Comparison of ENCODE assay signal across 1 cellular context in the genomic region with DNA sequence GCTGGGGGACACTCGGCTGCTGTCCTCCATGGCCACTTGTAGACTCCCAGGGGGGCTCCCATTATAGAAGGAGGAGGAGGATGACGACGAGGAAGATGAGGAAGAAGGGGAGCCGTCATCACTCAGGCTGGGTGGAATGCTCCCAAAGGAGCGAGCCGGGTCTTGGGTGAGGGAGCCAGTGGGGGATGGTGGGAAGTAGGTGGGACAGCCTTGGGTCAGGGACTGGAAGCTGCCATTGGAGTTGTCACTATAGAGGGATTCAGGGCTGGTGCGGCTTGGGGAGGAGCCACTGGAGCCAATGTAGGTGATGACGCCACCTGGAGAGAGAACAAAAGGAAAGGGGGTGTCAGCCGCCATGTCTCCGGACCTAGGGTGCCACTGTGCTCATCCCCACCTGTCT.
TF ChIP-seq lines count a peak whose summit lies in the region.

No MANE protein-coding gene starts in this region.

TF ChIP-seq in K562, 482 proteins besides CTCF, POLR2A, EP300 and RAD21:
- TF ChIP-seq XRCC3 (IDR thresholded peaks at IDR 0.05) (no peak), CC2D1A (IDR thresholded peaks at IDR 0.05) (no peak), CBX3 (IDR thresholded peaks at IDR 0.05; ENCODE audit: borderline replicate concordance in 1 of 2, low read length in 2 of 2) (no peak), JUN (IDR thresholded peaks at IDR 0.05; ENCODE audit: borderline replicate concordance, low read depth, low read length) (no peak), JUN (CRISPR knock-in tag; IDR thresholded peaks at IDR 0.05; ENCODE audit: borderline replicate concordance) (no peak), FOXA3 (CRISPR knock-in tag; conservative IDR thresholded peaks at IDR 0.05 in 1 of 2, IDR thresholded peaks at IDR 0.05 in 1 of 2) (no peak), SMAD4 (CRISPR knock-in tag; conservative IDR thresholded peaks at IDR 0.05) (no peak), PHF21A (IDR thresholded peaks at IDR 0.05; ENCODE audit: borderline replicate concordance, low read depth) (no peak), NBN (IDR thresholded peaks at IDR 0.05; ENCODE audit: low read depth) (no peak), RNF2 (IDR thresholded peaks at IDR 0.05) (no peak), TAF1 (IDR thresholded peaks at IDR 0.05; ENCODE audit: control insufficient read depth, extremely low read depth, insufficient read depth, low read length, severe bottlenecking) (no peak), NR2C2 (CRISPR knock-in tag; IDR thresholded peaks at IDR 0.05) (no peak), NR2C2 (tag; IDR thresholded peaks at IDR 0.05) (no peak)
- TF ChIP-seq, protein P1, sequence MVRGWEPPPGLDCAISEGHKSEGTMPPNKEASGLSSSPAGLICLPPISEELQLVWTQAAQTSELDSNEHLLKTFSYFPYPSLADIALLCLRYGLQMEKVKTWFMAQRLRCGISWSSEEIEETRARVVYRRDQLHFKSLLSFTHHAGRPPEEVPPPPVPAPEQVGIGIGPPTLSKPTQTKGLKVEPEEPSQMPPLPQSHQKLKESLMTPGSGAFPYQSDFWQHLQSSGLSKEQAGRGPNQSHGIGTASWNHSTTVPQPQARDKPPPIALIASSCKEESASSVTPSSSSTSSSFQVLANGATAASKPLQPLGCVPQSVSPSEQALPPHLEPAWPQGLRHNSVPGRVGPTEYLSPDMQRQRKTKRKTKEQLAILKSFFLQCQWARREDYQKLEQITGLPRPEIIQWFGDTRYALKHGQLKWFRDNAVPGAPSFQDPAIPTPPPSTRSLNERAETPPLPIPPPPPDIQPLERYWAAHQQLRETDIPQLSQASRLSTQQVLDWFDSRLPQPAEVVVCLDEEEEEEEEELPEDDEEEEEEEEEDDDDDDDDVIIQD (CRISPR knock-in tag; IDR thresholded peaks at IDR 0.05), result no peak
- TF ChIP-seq, protein P2, sequence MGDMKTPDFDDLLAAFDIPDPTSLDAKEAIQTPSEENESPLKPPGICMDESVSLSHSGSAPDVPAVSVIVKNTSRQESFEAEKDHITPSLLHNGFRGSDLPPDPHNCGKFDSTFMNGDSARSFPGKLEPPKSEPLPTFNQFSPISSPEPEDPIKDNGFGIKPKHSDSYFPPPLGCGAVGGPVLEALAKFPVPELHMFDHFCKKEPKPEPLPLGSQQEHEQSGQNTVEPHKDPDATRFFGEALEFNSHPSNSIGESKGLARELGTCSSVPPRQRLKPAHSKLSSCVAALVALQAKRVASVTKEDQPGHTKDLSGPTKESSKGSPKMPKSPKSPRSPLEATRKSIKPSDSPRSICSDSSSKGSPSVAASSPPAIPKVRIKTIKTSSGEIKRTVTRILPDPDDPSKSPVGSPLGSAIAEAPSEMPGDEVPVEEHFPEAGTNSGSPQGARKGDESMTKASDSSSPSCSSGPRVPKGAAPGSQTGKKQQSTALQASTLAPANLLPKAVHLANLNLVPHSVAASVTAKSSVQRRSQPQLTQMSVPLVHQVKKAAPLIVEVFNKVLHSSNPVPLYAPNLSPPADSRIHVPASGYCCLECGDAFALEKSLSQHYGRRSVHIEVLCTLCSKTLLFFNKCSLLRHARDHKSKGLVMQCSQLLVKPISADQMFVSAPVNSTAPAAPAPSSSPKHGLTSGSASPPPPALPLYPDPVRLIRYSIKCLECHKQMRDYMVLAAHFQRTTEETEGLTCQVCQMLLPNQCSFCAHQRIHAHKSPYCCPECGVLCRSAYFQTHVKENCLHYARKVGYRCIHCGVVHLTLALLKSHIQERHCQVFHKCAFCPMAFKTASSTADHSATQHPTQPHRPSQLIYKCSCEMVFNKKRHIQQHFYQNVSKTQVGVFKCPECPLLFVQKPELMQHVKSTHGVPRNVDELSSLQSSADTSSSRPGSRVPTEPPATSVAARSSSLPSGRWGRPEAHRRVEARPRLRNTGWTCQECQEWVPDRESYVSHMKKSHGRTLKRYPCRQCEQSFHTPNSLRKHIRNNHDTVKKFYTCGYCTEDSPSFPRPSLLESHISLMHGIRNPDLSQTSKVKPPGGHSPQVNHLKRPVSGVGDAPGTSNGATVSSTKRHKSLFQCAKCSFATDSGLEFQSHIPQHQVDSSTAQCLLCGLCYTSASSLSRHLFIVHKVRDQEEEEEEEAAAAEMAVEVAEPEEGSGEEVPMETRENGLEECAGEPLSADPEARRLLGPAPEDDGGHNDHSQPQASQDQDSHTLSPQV (IDR thresholded peaks at IDR 0.05), result no peak
- TF ChIP-seq, protein P3, sequence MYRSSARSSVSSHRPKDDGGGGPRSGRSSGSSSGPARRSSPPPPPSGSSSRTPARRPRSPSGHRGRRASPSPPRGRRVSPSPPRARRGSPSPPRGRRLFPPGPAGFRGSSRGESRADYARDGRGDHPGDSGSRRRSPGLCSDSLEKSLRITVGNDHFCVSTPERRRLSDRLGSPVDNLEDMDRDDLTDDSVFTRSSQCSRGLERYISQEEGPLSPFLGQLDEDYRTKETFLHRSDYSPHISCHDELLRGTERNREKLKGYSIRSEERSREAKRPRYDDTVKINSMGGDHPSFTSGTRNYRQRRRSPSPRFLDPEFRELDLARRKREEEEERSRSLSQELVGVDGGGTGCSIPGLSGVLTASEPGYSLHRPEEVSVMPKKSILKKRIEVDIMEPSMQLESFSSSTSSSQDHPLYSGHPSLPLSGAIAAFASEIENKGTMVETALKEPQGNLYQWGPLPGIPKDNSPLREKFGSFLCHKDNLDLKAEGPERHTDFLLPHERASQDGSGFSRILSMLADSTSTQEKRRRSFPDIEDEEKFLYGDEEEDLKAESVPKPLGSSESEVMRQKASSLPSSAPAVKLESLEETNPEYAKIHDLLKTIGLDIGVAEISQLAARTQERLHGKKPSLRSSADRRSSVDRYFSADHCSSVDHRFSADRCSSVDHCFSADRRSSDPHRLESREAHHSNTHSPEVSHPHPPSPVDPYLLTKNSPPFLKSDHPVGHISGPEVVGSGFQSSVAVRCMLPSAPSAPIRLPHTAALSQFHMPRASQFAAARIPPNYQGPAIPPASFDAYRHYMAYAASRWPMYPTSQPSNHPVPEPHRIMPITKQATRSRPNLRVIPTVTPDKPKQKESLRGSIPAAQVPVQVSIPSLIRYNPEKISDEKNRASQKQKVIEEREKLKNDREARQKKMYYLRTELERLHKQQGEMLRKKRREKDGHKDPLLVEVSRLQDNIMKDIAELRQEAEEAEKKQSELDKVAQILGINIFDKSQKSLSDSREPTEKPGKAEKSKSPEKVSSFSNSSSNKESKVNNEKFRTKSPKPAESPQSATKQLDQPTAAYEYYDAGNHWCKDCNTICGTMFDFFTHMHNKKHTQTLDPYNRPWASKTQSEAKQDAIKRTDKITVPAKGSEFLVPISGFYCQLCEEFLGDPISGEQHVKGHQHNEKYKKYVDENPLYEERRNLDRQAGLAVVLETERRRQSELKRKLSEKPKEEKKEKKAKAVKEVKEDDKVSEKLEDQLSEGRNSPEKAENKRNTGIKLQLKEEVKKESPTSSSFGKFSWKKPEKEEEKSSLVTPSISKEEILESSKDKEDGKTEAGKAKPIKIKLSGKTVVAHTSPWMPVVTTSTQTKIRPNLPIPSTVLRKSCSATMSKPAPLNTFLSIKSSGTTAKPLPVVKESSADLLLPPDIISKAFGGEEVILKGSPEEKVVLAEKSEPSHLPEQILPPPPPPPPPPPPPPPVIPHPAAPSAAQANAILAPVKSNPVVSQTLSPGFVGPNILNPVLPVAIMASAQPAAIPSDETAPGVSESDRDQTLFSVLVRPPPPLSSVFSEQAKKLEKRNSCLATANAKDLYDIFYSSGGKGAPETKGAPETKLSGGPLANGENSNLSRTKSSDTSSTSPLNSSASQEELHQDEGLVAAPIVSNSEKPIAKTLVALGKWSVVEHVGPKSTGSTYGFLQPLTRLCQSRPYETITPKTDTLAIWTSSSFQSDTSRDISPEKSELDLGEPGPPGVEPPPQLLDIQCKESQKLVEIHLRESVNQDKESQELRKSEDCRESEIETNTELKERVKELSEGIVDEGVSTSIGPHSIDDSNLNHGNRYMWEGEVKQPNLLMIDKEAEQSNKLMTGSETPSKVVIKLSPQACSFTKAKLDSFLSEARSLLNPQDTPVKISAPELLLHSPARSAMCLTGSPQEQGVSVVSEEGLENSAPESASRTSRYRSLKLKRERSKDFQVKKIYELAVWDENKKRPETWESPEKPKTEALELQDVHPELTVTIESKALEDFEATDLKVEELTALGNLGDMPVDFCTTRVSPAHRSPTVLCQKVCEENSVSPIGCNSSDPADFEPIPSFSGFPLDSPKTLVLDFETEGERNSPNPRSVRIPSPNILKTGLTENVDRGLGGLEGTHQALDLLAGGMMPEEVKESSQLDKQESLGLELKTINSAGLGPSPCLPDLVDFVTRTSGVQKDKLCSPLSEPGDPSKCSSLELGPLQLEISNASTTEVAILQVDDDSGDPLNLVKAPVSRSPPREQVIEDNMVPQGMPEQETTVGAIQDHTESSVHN (IDR thresholded peaks at IDR 0.05; ENCODE audit: borderline replicate concordance in 1 of 2, low read depth in 1 of 2), result no peak
- TF ChIP-seq, protein P4, sequence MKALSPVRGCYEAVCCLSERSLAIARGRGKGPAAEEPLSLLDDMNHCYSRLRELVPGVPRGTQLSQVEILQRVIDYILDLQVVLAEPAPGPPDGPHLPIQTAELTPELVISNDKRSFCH (CRISPR knock-in tag; IDR thresholded peaks at IDR 0.05), result no peak
- TF ChIP-seq, protein P4 (tag; IDR thresholded peaks at IDR 0.05), result no peak
- TF ChIP-seq, protein P5, sequence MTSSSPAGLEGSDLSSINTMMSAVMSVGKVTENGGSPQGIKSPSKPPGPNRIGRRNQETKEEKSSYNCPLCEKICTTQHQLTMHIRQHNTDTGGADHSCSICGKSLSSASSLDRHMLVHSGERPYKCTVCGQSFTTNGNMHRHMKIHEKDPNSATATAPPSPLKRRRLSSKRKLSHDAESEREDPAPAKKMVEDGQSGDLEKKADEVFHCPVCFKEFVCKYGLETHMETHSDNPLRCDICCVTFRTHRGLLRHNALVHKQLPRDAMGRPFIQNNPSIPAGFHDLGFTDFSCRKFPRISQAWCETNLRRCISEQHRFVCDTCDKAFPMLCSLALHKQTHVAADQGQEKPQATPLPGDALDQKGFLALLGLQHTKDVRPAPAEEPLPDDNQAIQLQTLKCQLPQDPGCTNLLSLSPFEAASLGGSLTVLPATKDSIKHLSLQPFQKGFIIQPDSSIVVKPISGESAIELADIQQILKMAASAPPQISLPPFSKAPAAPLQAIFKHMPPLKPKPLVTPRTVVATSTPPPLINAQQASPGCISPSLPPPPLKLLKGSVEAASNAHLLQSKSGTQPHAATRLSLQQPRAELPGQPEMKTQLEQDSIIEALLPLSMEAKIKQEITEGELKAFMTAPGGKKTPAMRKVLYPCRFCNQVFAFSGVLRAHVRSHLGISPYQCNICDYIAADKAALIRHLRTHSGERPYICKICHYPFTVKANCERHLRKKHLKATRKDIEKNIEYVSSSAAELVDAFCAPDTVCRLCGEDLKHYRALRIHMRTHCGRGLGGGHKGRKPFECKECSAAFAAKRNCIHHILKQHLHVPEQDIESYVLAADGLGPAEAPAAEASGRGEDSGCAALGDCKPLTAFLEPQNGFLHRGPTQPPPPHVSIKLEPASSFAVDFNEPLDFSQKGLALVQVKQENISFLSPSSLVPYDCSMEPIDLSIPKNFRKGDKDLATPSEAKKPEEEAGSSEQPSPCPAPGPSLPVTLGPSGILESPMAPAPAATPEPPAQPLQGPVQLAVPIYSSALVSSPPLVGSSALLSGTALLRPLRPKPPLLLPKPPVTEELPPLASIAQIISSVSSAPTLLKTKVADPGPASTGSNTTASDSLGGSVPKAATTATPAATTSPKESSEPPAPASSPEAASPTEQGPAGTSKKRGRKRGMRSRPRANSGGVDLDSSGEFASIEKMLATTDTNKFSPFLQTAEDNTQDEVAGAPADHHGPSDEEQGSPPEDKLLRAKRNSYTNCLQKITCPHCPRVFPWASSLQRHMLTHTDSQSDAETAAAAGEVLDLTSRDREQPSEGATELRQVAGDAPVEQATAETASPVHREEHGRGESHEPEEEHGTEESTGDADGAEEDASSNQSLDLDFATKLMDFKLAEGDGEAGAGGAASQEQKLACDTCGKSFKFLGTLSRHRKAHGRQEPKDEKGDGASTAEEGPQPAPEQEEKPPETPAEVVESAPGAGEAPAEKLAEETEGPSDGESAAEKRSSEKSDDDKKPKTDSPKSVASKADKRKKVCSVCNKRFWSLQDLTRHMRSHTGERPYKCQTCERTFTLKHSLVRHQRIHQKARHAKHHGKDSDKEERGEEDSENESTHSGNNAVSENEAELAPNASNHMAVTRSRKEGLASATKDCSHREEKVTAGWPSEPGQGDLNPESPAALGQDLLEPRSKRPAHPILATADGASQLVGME (CRISPR knock-in tag; IDR thresholded peaks at IDR 0.05), result no peak
